Comparison of ENCODE assay signal across 8 cellular contexts in the genomic region with DNA sequence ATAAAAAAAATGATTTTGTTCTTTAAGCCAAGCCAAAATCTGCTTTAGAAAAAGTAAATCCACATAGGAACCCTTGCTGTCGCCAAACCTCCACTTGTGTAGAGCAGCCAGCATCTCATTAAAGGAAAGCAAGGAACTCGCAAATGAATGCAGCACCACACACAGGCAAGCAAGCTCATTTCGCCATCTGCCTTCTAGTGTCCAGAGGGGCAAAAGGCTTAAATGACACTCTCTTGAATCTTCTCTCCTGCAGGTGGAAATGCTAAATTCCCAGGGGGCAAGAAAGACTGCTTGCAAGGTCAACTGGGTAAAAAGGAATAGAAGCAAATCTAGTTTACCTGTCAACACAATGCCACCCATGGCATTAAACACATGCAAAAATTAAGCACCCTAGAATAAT. TPM values are rescaled to one million over a fixed set of nuclear protein-coding genes. Genes with fewer than 3 reads are reported as not detected.
DNase-seq lines count a peak whose midpoint lies in the region; ATAC-seq and TF ChIP-seq lines count a peak whose summit lies in the region.

No MANE protein-coding gene starts in this region.

- H3K9me3 Mint-ChIP-seq in activated CD4-positive, alpha-beta memory T cell treated with anti-CD3 and anti-CD28 coated beads, Interleukin-2, amount 10 ng/mL, durations not matched to agents 7 days and 5 days, result no peaks in the 10 kb centered on the region

- no peak overlapping the region for H3K4me3 ChIP-seq in NB4 (ENCODE audit: low read depth, low read length)

- CTCF ChIA-PET in activated CD4-positive, alpha-beta memory T cell treated with anti-CD3 and anti-CD28 coated beads, Interleukin-2, amount 10 ng/mL, durations not matched to agents 7 days and 5 days (lab: Charles Lee), result interaction anchor here (1.0 to 9.3 kb wide), 7 partner anchors 8 to 126 kb away, joined by 3 to 95 read pairs (median 18); no protein-coding TSS in a partner anchor
- CTCF ChIA-PET in RWPE1 (lab: Yijun Ruan, JAX), result interaction anchor here (0.6 to 0.8 kb wide), 2 partner anchors 102 to 225 kb away, joined by 4 to 5 read pairs; no protein-coding TSS in a partner anchor

- DNase-seq in Ammon's horn (ENCODE audit: low spot score) (peak; percentile 77), NB4 (ENCODE audit: low read depth) (peak; percentile 25), medulla oblongata (ENCODE audit: extremely low spot score) (peak; percentile 76), RWPE1 (ENCODE audit: low spot score) (no peak), NCI-H146 (lab: John Stamatoyannopoulos, UW) (no peak)
- no peak for DNase-seq in activated CD4-positive, alpha-beta memory T cell treated with anti-CD3 and anti-CD28 coated beads, Interleukin-2, amount 10 ng/mL, durations not matched to agents 7 days and 5 days

- peak overlapping the region; percentile 91 for H3K4me3 Mint-ChIP-seq in activated CD4-positive, alpha-beta memory T cell treated with anti-CD3 and anti-CD28 coated beads, Interleukin-2, amount 10 ng/mL, durations not matched to agents 7 days and 5 days

- peak overlapping the region; percentile 47 for H3K27ac Mint-ChIP-seq in activated CD4-positive, alpha-beta memory T cell treated with anti-CD3 and anti-CD28 coated beads, Interleukin-2, amount 10 ng/mL, durations not matched to agents 7 days and 5 days

- H3K36me3 Mint-ChIP-seq in activated CD4-positive, alpha-beta memory T cell treated with anti-CD3 and anti-CD28 coated beads, Interleukin-2, amount 10 ng/mL, durations not matched to agents 7 days and 5 days (ENCODE audit: low read depth), result peaks cover 41% of the 10 kb centered on the region

- no peak for TF ChIP-seq POLR2A in NB4 (IDR thresholded peaks at IDR 0.05; ENCODE audit: extremely low read depth, insufficient read length)

- no peak overlapping the region for H3K27ac ChIP-seq in RWPE1

- H3K27me3 Mint-ChIP-seq in activated CD4-positive, alpha-beta memory T cell treated with anti-CD3 and anti-CD28 coated beads, Interleukin-2, amount 10 ng/mL, durations not matched to agents 7 days and 5 days, result peaks cover 49% of the 10 kb centered on the region

- H3K4me1 Mint-ChIP-seq in activated CD4-positive, alpha-beta memory T cell treated with anti-CD3 and anti-CD28 coated beads, Interleukin-2, amount 10 ng/mL, durations not matched to agents 7 days and 5 days, result peaks cover 59% of the 10 kb centered on the region

- ATAC-seq in GM18861 (IDR thresholded peaks at IDR 0.05; ENCODE audit: unreplicated experiment), result peak; percentile 30
- no peak for ATAC-seq in HG02970 (IDR thresholded peaks at IDR 0.05; ENCODE audit: low FRiP score, unreplicated experiment)

- no peak for TF ChIP-seq CTCF in NB4 (IDR thresholded peaks at IDR 0.05; ENCODE audit: low read depth, low read length)
- no peak for TF ChIP-seq CTCF in RWPE1 (conservative IDR thresholded peaks at IDR 0.05; ENCODE audit: low read depth)

- POLR2A ChIA-PET in activated CD4-positive, alpha-beta memory T cell treated with anti-CD3 and anti-CD28 coated beads, Interleukin-2, amount 10 ng/mL, durations not matched to agents 7 days and 5 days (lab: Charles Lee), result interaction anchor here (1.0 to 7.2 kb wide), 5 partner anchors 11 to 99 kb away, joined by 3 to 299 read pairs (median 30); no protein-coding TSS in a partner anchor
- POLR2A ChIA-PET in RWPE1 (lab: Yijun Ruan, JAX; ENCODE audit: low non-redundant PET), result interaction anchor here (0.6 kb wide), 1 partner anchor 49 kb away, joined by 3 read pairs; no protein-coding TSS in a partner anchor

RNA-seq across cellular contexts. Expression of gene MB21D2, which starts 2.4 kb away (rescaled TPM):
- 10 to 100 TPM; 19.8 to 21.0 TPM for total RNA-seq in activated CD4-positive, alpha-beta memory T cell treated with anti-CD3 and anti-CD28 coated beads, Interleukin-2, amount 10 ng/mL, durations not matched to agents 7 days and 5 days

Comparison
In these comparisons a context has a peak if more than half of its experiments do, and no peak if none do; other contexts are left out.
1. DNase-seq: peak in Ammon's horn (single experiment), NB4 (single experiment) and medulla oblongata (single experiment); none in activated CD4-positive, alpha-beta memory T cell treated with anti-CD3 and anti-CD28 coated beads, Interleukin-2, amount 10 ng/mL, durations not matched to agents 7 days and 5 days (single experiment), RWPE1 (single experiment) and NCI-H146 (single experiment).